Comparison of ENCODE assay signal across 18 cellular contexts in the genomic region with DNA sequence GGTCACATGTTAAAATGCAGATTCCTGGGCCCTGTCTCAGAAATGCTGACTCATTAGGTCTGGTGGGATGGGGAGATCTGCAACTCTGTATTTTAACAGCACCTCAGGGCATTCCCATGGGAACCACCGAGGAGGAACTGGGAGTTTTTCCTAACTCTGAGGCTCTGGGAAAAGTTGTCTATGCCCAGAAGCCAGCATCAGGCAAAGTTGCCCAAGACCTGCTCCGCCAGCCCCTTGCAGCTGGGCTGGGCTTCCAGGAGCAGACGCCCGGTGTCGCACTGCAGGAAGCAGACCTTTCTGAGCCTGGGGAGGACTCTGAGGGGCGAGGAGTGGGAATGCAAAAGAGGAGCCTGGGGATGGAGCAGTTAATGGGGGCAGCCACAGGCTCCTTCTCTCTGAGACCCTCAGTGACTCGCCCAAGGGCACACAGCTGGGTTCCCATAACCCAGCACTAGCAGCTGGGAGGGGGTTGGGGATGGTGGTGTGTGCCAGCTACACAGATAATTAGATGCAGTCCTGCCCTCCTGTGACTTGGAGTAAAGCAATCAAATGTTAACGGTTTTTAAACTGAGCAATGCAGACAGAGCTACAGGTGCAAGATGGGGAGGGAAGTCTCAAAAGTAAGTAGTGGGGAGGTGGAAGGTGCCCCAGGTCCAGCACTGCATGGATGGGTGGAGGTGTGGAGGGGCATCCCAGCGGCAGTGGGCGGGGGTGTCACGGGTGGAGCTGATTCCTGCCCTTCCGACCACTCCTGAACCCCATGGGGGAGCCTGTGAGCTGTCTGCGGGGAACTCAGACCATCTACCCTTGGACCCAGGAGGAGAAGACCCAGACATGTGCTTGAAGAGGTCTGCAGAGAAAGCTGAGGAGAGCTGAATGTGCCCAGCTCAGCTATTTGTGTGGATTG.
DNase-seq lines count a peak whose midpoint lies in the region; ATAC-seq and TF ChIP-seq lines count a peak whose summit lies in the region.
"Had no signal": no experiment of that assay in that cellular context is flagged by ENCODE, and none has a peak within 500 bp of the region (broad histone marks: within the 10 kb centered on the region; RNA-seq: fewer than 3 reads in every experiment).

No MANE protein-coding gene starts in this region.

- H3K14ac ChIP-seq in trophoblast cell (ENCODE audit: low read length), result no peak overlapping the region

- H3K18ac ChIP-seq in trophoblast cell (ENCODE audit: low read length), result no peak overlapping the region

- no peak overlapping the region for H3K4me3 ChIP-seq in endodermal cell (ENCODE audit: low read length)
- no peak overlapping the region for H3K4me3 ChIP-seq in trophoblast cell (ENCODE audit: low read depth, low read length)
- H3K4me3 ChIP-seq: dorsolateral prefrontal cortex, esophagus muscularis mucosa, HAP-1 had no signal

- H3K79me2 ChIP-seq in trophoblast cell (ENCODE audit: control insufficient read depth, insufficient read depth, low read length, poor library complexity), result no peaks in the 10 kb centered on the region

- peak overlapping the region; percentile 63 for H2BK12ac ChIP-seq in trophoblast cell (ENCODE audit: low read length)

- no peak overlapping the region for H3K4me2 ChIP-seq in trophoblast cell (ENCODE audit: low read length)
- H3K4me2 ChIP-seq: KMS-11 had no signal

- no peak for TF ChIP-seq CTCF in endodermal cell (conservative IDR thresholded peaks at IDR 0.05)

- peaks cover 6% of the 10 kb centered on the region for H3K4me1 Mint-ChIP-seq in endodermal cell
- no peaks in the 10 kb centered on the region for H3K4me1 Mint-ChIP-seq in activated naive CD4-positive, alpha-beta T cell treated with anti-CD3 and anti-CD28 coated beads, Interleukin-2, amount 10 ng/mL, durations not matched to agents 7 days and 5 days

- DNase-seq in NCI-H2171 treated with DMSO at 0.1 percent for 48 hours (lab: John Stamatoyannopoulos, UW), result peak; percentile 13
- no peak for DNase-seq in NCI-H2171 (lab: John Stamatoyannopoulos, UW)
- DNase-seq in NCI-H226, result peak; percentile 30
- DNase-seq in endodermal cell, result peak; percentile 82
- peak in 1 of 2 donors; percentile 71 for DNase-seq in trophoblast cell
- DNase-seq in activated naive CD4-positive, alpha-beta T cell treated with anti-CD3 and anti-CD28 coated beads, Interleukin-2, amount 10 ng/mL, durations not matched to agents 7 days and 5 days, result no peak
- no peak for DNase-seq in HEK293T (ENCODE audit: extremely low spot score)
- DNase-seq: activated CD8-positive, alpha-beta memory T cell treated with anti-CD3 and anti-CD28 coated beads, Interleukin-2, amount 50 U/mL, for 4 hours; activated naive CD4-positive, alpha-beta T cell; CD8-positive, alpha-beta T cell; dorsolateral prefrontal cortex; NCI-H1417 treated with DMSO at 0.1 percent for 48 hours; stimulated activated naive CD4-positive, alpha-beta T cell had no signal

- H2AK5ac ChIP-seq in trophoblast cell (ENCODE audit: low read length), result peak overlapping the region; percentile 32

- H3K23ac ChIP-seq in trophoblast cell (ENCODE audit: low read length), result no peak overlapping the region

- no peaks in the 10 kb centered on the region for H3K9me3 Mint-ChIP-seq in endodermal cell
- H3K9me3 Mint-ChIP-seq in activated naive CD4-positive, alpha-beta T cell treated with anti-CD3 and anti-CD28 coated beads, Interleukin-2, amount 10 ng/mL, durations not matched to agents 7 days and 5 days, result no peaks in the 10 kb centered on the region
- H3K9me3 Mint-ChIP-seq: CD8-positive, alpha-beta T cell; T-helper 1 cell treated with Interleukin-12 subunit alpha and Interleukin-12 subunit beta and Interleukin-4 antibody, amounts not matched to agents 30 μg/mL and 1 μg/mL, for 36 hours had no signal

- H3K36me3 ChIP-seq in endodermal cell (ENCODE audit: control insufficient read depth, insufficient read depth, low read length), result no peaks in the 10 kb centered on the region
- no peaks in the 10 kb centered on the region for H3K36me3 ChIP-seq in trophoblast cell (ENCODE audit: control insufficient read depth in 1 of 2, insufficient read depth in 2 of 2, low read length in 2 of 2)
- H3K36me3 ChIP-seq: esophagus muscularis mucosa, HAP-1 had no signal

- no peak overlapping the region for H4K12ac ChIP-seq in trophoblast cell (ENCODE audit: low read depth, low read length)

- POLR2A ChIA-PET in HEK293T (lab: Yijun Ruan, JAX), result no interaction called here

- no peak overlapping the region for H3K4ac ChIP-seq in trophoblast cell (ENCODE audit: low read depth, low read length)

- H3K9me3 ChIP-seq in endodermal cell (ENCODE audit: control insufficient read depth, low read length) (no peaks in the 10 kb centered on the region), trophoblast cell (ENCODE audit: insufficient read depth, low read depth, low read length) (no peaks in the 10 kb centered on the region)
- H3K9me3 ChIP-seq: esophagus muscularis mucosa, HAP-1 had no signal

- no peak overlapping the region for H2AFZ ChIP-seq in trophoblast cell (ENCODE audit: insufficient read depth, low read length, poor library complexity)

- H2BK5ac ChIP-seq in trophoblast cell (ENCODE audit: low read depth, low read length, poor library complexity), result no peak overlapping the region

- H3K4me3 Mint-ChIP-seq in endodermal cell, result no peak overlapping the region
- H3K4me3 Mint-ChIP-seq in activated naive CD4-positive, alpha-beta T cell treated with anti-CD3 and anti-CD28 coated beads, Interleukin-2, amount 10 ng/mL, durations not matched to agents 7 days and 5 days, result no peak overlapping the region
- H3K4me3 Mint-ChIP-seq: CD8-positive, alpha-beta T cell; T-helper 1 cell treated with Interleukin-12 subunit alpha and Interleukin-12 subunit beta and Interleukin-4 antibody, amounts not matched to agents 30 μg/mL and 1 μg/mL, for 36 hours had no signal

- H3K27ac ChIP-seq in endodermal cell (ENCODE audit: low read depth, low read length), result no peak overlapping the region
- peak overlapping the region; percentile 28 for H3K27ac ChIP-seq in trophoblast cell (ENCODE audit: low read depth, low read length)
- H3K27ac ChIP-seq: dorsolateral prefrontal cortex, esophagus muscularis mucosa, KMS-11 had no signal

- ATAC-seq in HG02642 (IDR thresholded peaks at IDR 0.05; ENCODE audit: poor library complexity, unreplicated experiment), result no peak
- ATAC-seq: CD8-positive, alpha-beta T cell had no signal

- peaks cover 14% of the 10 kb centered on the region for H3K79me1 ChIP-seq in trophoblast cell (ENCODE audit: low read length)

- H4K91ac ChIP-seq in trophoblast cell (ENCODE audit: low read depth, low read length), result peak overlapping the region; percentile 78

- peak overlapping the region; percentile 48 for H3K27ac Mint-ChIP-seq in endodermal cell
- H3K27ac Mint-ChIP-seq in activated naive CD4-positive, alpha-beta T cell treated with anti-CD3 and anti-CD28 coated beads, Interleukin-2, amount 10 ng/mL, durations not matched to agents 7 days and 5 days, result no peak overlapping the region
- H3K27ac Mint-ChIP-seq: CD8-positive, alpha-beta T cell; T-helper 1 cell treated with Interleukin-12 subunit alpha and Interleukin-12 subunit beta and Interleukin-4 antibody, amounts not matched to agents 30 μg/mL and 1 μg/mL, for 36 hours had no signal

- peaks cover 13% of the 10 kb centered on the region for H3K27me3 Mint-ChIP-seq in endodermal cell (ENCODE audit: insufficient read depth)
- H3K27me3 Mint-ChIP-seq in activated naive CD4-positive, alpha-beta T cell treated with anti-CD3 and anti-CD28 coated beads, Interleukin-2, amount 10 ng/mL, durations not matched to agents 7 days and 5 days, result peaks cover 25% of the 10 kb centered on the region

- H3K9ac ChIP-seq in endodermal cell (ENCODE audit: extremely low read depth, low read length, poor library complexity, severe bottlenecking) (no peak overlapping the region), trophoblast cell (ENCODE audit: low read length) (no peak overlapping the region)
- H3K9ac ChIP-seq: KMS-11 had no signal

- H3K27me3 ChIP-seq in endodermal cell (ENCODE audit: control insufficient read depth, insufficient read depth, low read length, poor library complexity, severe bottlenecking), result no peaks in the 10 kb centered on the region
- no peaks in the 10 kb centered on the region for H3K27me3 ChIP-seq in trophoblast cell (ENCODE audit: insufficient read depth, low read length)

- H2BK120ac ChIP-seq in trophoblast cell (ENCODE audit: insufficient read depth, low read length, poor library complexity), result peak overlapping the region; percentile 27

- WGBS in endodermal cell (ENCODE audit: insufficient coverage in 1 of 2, insufficient read length in 1 of 2), 2 experiments, result 34 to 48% methylated on average over 6 to 13 of the region's 13 CpGs
- no CpG with 5 or more reads among the region's 13 CpGs for WGBS in trophoblast cell (ENCODE audit: extremely low coverage, insufficient coverage, insufficient read length)

- no peak overlapping the region for H4K8ac ChIP-seq in trophoblast cell (ENCODE audit: low read depth, low read length)

- peaks cover 2% of the 10 kb centered on the region for H3K4me1 ChIP-seq in endodermal cell (ENCODE audit: control insufficient read depth, insufficient read depth, low read length)
- peaks cover 29 to 37% of the 10 kb centered on the region in 2 experiments for H3K4me1 ChIP-seq in trophoblast cell (ENCODE audit: control insufficient read depth in 1 of 2, insufficient read depth in 2 of 2, low read length in 2 of 2)
- H3K4me1 ChIP-seq: esophagus muscularis mucosa, HAP-1 had no signal

- CTCF ChIA-PET in activated naive CD4-positive, alpha-beta T cell treated with anti-CD3 and anti-CD28 coated beads, Interleukin-2, amount 10 ng/mL, durations not matched to agents 7 days and 5 days (lab: Charles Lee), result interaction anchor here (0.6 to 1.8 kb wide), 4 partner anchors 9 to 229 kb away, joined by 3 to 4 read pairs (median 3); no protein-coding TSS in a partner anchor
- CTCF ChIA-PET in HEK293T (lab: Yijun Ruan, JAX), result interaction anchor here (0.8 kb wide), 1 partner anchor 9 kb away, joined by 3 read pairs; no protein-coding TSS in a partner anchor

- H3K36me3 Mint-ChIP-seq in endodermal cell (ENCODE audit: low read depth), result no peaks in the 10 kb centered on the region
- H3K36me3 Mint-ChIP-seq in activated naive CD4-positive, alpha-beta T cell treated with anti-CD3 and anti-CD28 coated beads, Interleukin-2, amount 10 ng/mL, durations not matched to agents 7 days and 5 days, result no peaks in the 10 kb centered on the region
- H3K36me3 Mint-ChIP-seq: CD8-positive, alpha-beta T cell had no signal

TF ChIP-seq in HEK293T, 16 proteins besides CTCF, POLR2A, EP300 and RAD21 (continues in another document):
- TF ChIP-seq TARDBP (IDR thresholded peaks at IDR 0.05), result no peak
- TF ChIP-seq L3MBTL2 (conservative IDR thresholded peaks at IDR 0.05), result no peak
- TF ChIP-seq, protein P1, sequence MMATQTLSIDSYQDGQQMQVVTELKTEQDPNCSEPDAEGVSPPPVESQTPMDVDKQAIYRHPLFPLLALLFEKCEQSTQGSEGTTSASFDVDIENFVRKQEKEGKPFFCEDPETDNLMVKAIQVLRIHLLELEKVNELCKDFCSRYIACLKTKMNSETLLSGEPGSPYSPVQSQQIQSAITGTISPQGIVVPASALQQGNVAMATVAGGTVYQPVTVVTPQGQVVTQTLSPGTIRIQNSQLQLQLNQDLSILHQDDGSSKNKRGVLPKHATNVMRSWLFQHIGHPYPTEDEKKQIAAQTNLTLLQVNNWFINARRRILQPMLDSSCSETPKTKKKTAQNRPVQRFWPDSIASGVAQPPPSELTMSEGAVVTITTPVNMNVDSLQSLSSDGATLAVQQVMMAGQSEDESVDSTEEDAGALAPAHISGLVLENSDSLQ (IDR thresholded peaks at IDR 0.05), result no peak

Comparison
In these comparisons a context has a peak if more than half of its experiments do, and no peak if none do; other contexts are left out.
1. DNase-seq: peak in NCI-H2171 treated with DMSO at 0.1 percent for 48 hours (single experiment), NCI-H226 (single experiment) and endodermal cell (single experiment); none in NCI-H2171 (single experiment), activated naive CD4-positive, alpha-beta T cell treated with anti-CD3 and anti-CD28 coated beads, Interleukin-2, amount 10 ng/mL, durations not matched to agents 7 days and 5 days (single experiment) and HEK293T (single experiment).